ENCODE assay signal across 25 cellular contexts in genomic region chr9:10566853-10567252, GRCh38. TPM values are rescaled to one million over a fixed set of nuclear protein-coding genes. Genes with fewer than 3 reads are reported as not detected.
"Had no signal": no experiment of that assay in that cellular context is flagged by ENCODE, and none has a peak within 500 bp of the region (broad histone marks: within the 10 kb centered on the region; RNA-seq: fewer than 3 reads in every experiment).

No MANE protein-coding gene starts in this region.

- H3K4me3 ChIP-seq: gastroesophageal sphincter, hepatocyte, pancreas, psoas muscle, smooth muscle cell, uterus had no signal

- H3K36me3 ChIP-seq: gastroesophageal sphincter, pancreas, uterus had no signal

- H3K27me3 ChIP-seq: gastroesophageal sphincter, hepatocyte, pancreas, uterus had no signal

- ATAC-seq: activated CD4-positive, alpha-beta T cell treated with anti-CD3 and anti-CD28 coated beads for 36 hours; activated T-cell treated with anti-CD3 and anti-CD28 coated beads, Interleukin-2, amount 50 U/mL, for 72 hours; gastroesophageal sphincter; left colon; pancreas; psoas muscle; stimulated activated memory B cell treated with anti-CD40 and anti-IgM and Interleukin-4, amounts not matched to agents 10 μg/mL and 1 μg/mL and 100 μg/mL, for 72 hours; stimulated activated naive CD8-positive, alpha-beta T cell treated with anti-CD3 and anti-CD28 coated beads, Interleukin-15, amount 100 ng/mL, for 72 hours had no signal

- H3K9me3 ChIP-seq: gastroesophageal sphincter, pancreas, psoas muscle, uterus had no signal

- H3K27ac ChIP-seq: gastroesophageal sphincter, hepatocyte, pancreas, psoas muscle, uterus had no signal

- DNase-seq: activated CD4-positive, alpha-beta T cell treated with anti-CD3 and anti-CD28 coated beads for 36 hours; activated CD4-positive, CD25-positive, alpha-beta regulatory T cell; activated effector memory CD4-positive, alpha-beta T cell treated with Interleukin-2 at 50 U/mL for 16 hours; activated naive CD4-positive, alpha-beta T cell treated with Interleukin-2 at 50 U/mL for 16 hours; activated T-cell treated with anti-CD3 and anti-CD28 coated beads for 4 hours; activated T-cell treated with anti-CD3 and anti-CD28 coated beads, Interleukin-2, amount 50 U/mL, for 72 hours; anterior cingulate cortex; dermis blood vessel endothelial cell; effector CD4-positive, alpha-beta T cell; erythroblast; islet precursor cell; left colon; naive B cell; pancreas; psoas muscle; stimulated activated CD4-positive, alpha-beta T cell treated with anti-CD3 and anti-CD28 coated beads, Interleukin-1b, Interleukin-23, amount 100 ng/mL, for 48 hours; stimulated activated CD4-positive, alpha-beta T cell treated with anti-CD3 and anti-CD28 coated beads, Interleukin-4, amount 100 ng/mL, for 4 hours; stimulated activated CD8-positive, alpha-beta memory T cell treated with anti-CD3 and anti-CD28 coated beads, Interleukin-4, amount 100 ng/mL, for 48 hours; stimulated activated naive CD8-positive, alpha-beta T cell treated with anti-CD3 and anti-CD28 coated beads, Interleukin-15, amount 100 ng/mL, for 72 hours; substantia nigra; uterus had no signal

- H3K4me1 ChIP-seq: gastroesophageal sphincter, pancreas, psoas muscle, uterus had no signal

RNA-seq across cellular contexts. Expression of gene PTPRD, which starts 45.9 kb away (rescaled TPM):
- total RNA-seq: activated CD4-positive, alpha-beta T cell treated with anti-CD3 and anti-CD28 coated beads for 36 hours had no signal
